10 cellular contexts compared by ENCODE assay signal in genomic region chr3:120052225-120052624, GRCh38. TPM values are rescaled to one million over a fixed set of nuclear protein-coding genes. Genes with fewer than 3 reads are reported as not detected.
DNase-seq lines count a peak whose midpoint lies in the region; ATAC-seq and FAIRE-seq lines count a peak whose summit lies in the region.
"Had no signal": no experiment of that assay in that cellular context is flagged by ENCODE, and none has a peak within 500 bp of the region (broad histone marks: within the 10 kb centered on the region; RNA-seq: fewer than 3 reads in every experiment).

No MANE protein-coding gene starts in this region.

- H3K27ac ChIP-seq in epithelial cell of prostate (peak overlapping the region; percentile 24), small intestine (ENCODE audit: low read depth in 1 of 2, low read length in 1 of 2) (no peak overlapping the region)

- no peak for FAIRE-seq in small intestine (lab: Jason Lieb, UNC)

- DNase-seq in epithelial cell of prostate (ENCODE audit: low read depth, low spot score) = no peak
- no peak for DNase-seq in small intestine
- no peak for DNase-seq in AG20443 (ENCODE audit: low spot score)
- DNase-seq in mesenteric fat pad (ENCODE audit: low spot score) = no peak
- no peak for DNase-seq in stimulated activated naive CD4-positive, alpha-beta T cell treated with Interleukin-2 at 50 U/mL for 16 hours (lab: John Stamatoyannopoulos, UW)
- DNase-seq: erythroblast, NCI-H2107 had no signal

- H3K27me3 ChIP-seq in small intestine (ENCODE audit: control insufficient read depth in 2 of 2, insufficient read depth in 2 of 2, low read length in 2 of 2) = no peaks in the 10 kb centered on the region

- H3K9me3 ChIP-seq in small intestine (ENCODE audit: control insufficient read depth, low read depth) = no peaks in the 10 kb centered on the region

- peaks cover 5 to 9% of the 10 kb centered on the region in 2 donors for H3K4me1 ChIP-seq in small intestine (ENCODE audit: control insufficient read depth in 2 of 2, insufficient read depth in 1 of 2, low read depth in 1 of 2, low read length in 1 of 2)

- no peaks in the 10 kb centered on the region for H3K36me3 ChIP-seq in small intestine (ENCODE audit: control insufficient read depth in 2 of 2, insufficient read depth in 2 of 2, low read length in 2 of 2)

- ATAC-seq in GM18502 (IDR thresholded peaks at IDR 0.05; ENCODE audit: poor library complexity, unreplicated experiment) (peak; percentile 77), GM21360 (IDR thresholded peaks at IDR 0.05; ENCODE audit: unreplicated experiment) (peak; percentile 70), HG03108 (IDR thresholded peaks at IDR 0.05; ENCODE audit: unreplicated experiment) (peak; percentile 87)

- no peak overlapping the region for H3K4me3 ChIP-seq in small intestine (ENCODE audit: low read depth in 1 of 2, low read length in 2 of 2)

- WGBS in small intestine, 3 donors = 39 to 81% (median 45%) methylated on average over 2 of the region's 2 CpGs

RNA-seq across cellular contexts. Expression of gene GSK3B, which starts 42.0 kb away (rescaled TPM):
- polyA plus RNA-seq in small intestine = 10 to 100 TPM; 13.5 to 22.6 (median 19.7) TPM
- 34.6 TPM for total RNA-seq in mesenteric fat pad
